8 cellular contexts compared by ENCODE assay signal in genomic region chr14:56422703-56423213, GRCh38.
A peak's percentile ranks its signal among the peaks of the same experiment; 100 is the strongest.
DNase-seq lines count a peak whose midpoint lies in the region; ATAC-seq lines count a peak whose summit lies in the region.

No MANE protein-coding gene starts in this region.

- peaks cover 9 to 34% (median 26%) of the 10 kb centered on the region in 10 experiments for H3K4me1 ChIP-seq in BLaER1 treated with 17β-estradiol and CSF1 and Interleukin-3, amounts not matched to agents 10 nM and 100 nM

- peaks cover 0 to 8% (median 0%) of the 10 kb centered on the region in 11 experiments; a peak in 2 of 22 replicates for H3K27me3 ChIP-seq in BLaER1 treated with 17β-estradiol and CSF1 and Interleukin-3, amounts not matched to agents 10 nM and 100 nM
- no peaks in the 10 kb centered on the region for H3K27me3 ChIP-seq in H7 (ENCODE audit: control insufficient read depth, insufficient read depth, low read length)

- intact Hi-C loops in left ventricle myocardium superior (cut with micrococcal nuclease): no loop called here

- H4K20me1 ChIP-seq in BLaER1 treated with 17β-estradiol and CSF1 and Interleukin-3, amounts not matched to agents 10 nM and 100 nM: no peaks in the 10 kb centered on the region

- no peak overlapping the region for H3K27ac ChIP-seq in BLaER1 treated with 17β-estradiol and CSF1 and Interleukin-3, amounts not matched to agents 10 nM and 100 nM

- ATAC-seq in left ventricle myocardium superior: peak; percentile 96
- ATAC-seq in HG02970 (IDR thresholded peaks at IDR 0.05; ENCODE audit: low FRiP score, unreplicated experiment): no peak

- no peak overlapping the region for H3K4me3 ChIP-seq in BLaER1 treated with 17β-estradiol and CSF1 and Interleukin-3, amounts not matched to agents 10 nM and 100 nM
- H3K4me3 ChIP-seq in H7 (ENCODE audit: insufficient read depth, low read depth, low read length): no peak overlapping the region

- peaks cover 0 to 12% (median 4%) of the 10 kb centered on the region in 11 experiments; a peak in 7 of 22 replicates for H3K9me3 ChIP-seq in BLaER1 treated with 17β-estradiol and CSF1 and Interleukin-3, amounts not matched to agents 10 nM and 100 nM (replicated peaks in 1 of 11)

- DNase-seq in H7: peak; percentile 53
- DNase-seq in NCI-H2227 (lab: John Stamatoyannopoulos, UW; ENCODE audit: unreplicated experiment): peak; percentile 46
- peak in 37 of 56 donors; percentile 4 to 60 (median 17) for DNase-seq in amygdala (lab: John Stamatoyannopoulos, UW)
- peak; percentile 51 for DNase-seq in left ventricle myocardium superior
- peak; percentile 40 for DNase-seq in putamen (ENCODE audit: low spot score)
- no peak for DNase-seq in activated T-cell treated with anti-CD3 and anti-CD28 coated beads, Interleukin-2, amount 50 U/mL, for 48 hours

- H3K4me2 ChIP-seq in BLaER1 treated with 17β-estradiol and CSF1 and Interleukin-3, amounts not matched to agents 10 nM and 100 nM: peak overlapping the region in 9 of 11 experiments; percentile 57 to 86 (median 71); a peak in 16 of 22 replicates

- no peaks in the 10 kb centered on the region for H3K36me3 ChIP-seq in BLaER1 treated with 17β-estradiol and CSF1 and Interleukin-3, amounts not matched to agents 10 nM and 100 nM
- H3K36me3 ChIP-seq in H7 (replicated peaks; ENCODE audit: control insufficient read depth, insufficient read depth, low read length): no peaks in the 10 kb centered on the region

- no peak overlapping the region for H3K9ac ChIP-seq in BLaER1 treated with 17β-estradiol and CSF1 and Interleukin-3, amounts not matched to agents 10 nM and 100 nM

Comparison
In these comparisons a context has a peak if more than half of its experiments do, and no peak if none do; other contexts are left out.
1. DNase-seq: peak in H7 (single experiment), NCI-H2227 (single experiment), amygdala (37 of 56), left ventricle myocardium superior (single experiment) and putamen (single experiment); none in activated T-cell treated with anti-CD3 and anti-CD28 coated beads, Interleukin-2, amount 50 U/mL, for 48 hours (0 of 2).